Comparison of ENCODE assay signal across 13 cellular contexts in genomic region chr20:52001999-52002666, GRCh38.
DNase-seq lines count a peak whose midpoint lies in the region; ATAC-seq and TF ChIP-seq lines count a peak whose summit lies in the region.
"Had no signal": no experiment of that assay in that cellular context is flagged by ENCODE, and none has a peak within 500 bp of the region (broad histone marks: within the 10 kb centered on the region; RNA-seq: fewer than 3 reads in every experiment).

No MANE protein-coding gene starts in this region.

- no peak overlapping the region for H3K18ac ChIP-seq in H9 (ENCODE audit: insufficient read length, low read depth, low read length)

- H2BK120ac ChIP-seq in H9 (ENCODE audit: low read depth, low read length, poor library complexity, severe bottlenecking), result no peak overlapping the region

- no peak overlapping the region for H4K8ac ChIP-seq in H9 (replicated peaks; ENCODE audit: insufficient read length, low read depth, low read length)

- H4K91ac ChIP-seq in H9 (ENCODE audit: insufficient read length, low read depth, low read length), result no peak overlapping the region

- H3K27me3 ChIP-seq in A673 (replicated peaks; ENCODE audit: insufficient read depth, low read depth, low read length, poor library complexity) (no peaks in the 10 kb centered on the region), H9 (ENCODE audit: insufficient read depth, low read length) (no peaks in the 10 kb centered on the region)

- no peaks in the 10 kb centered on the region for H4K20me1 ChIP-seq in H9 (ENCODE audit: control insufficient read depth, insufficient read depth, insufficient read length)
- H4K20me1 ChIP-seq in OCI-LY7 (ENCODE audit: insufficient read depth, low read length), result no peaks in the 10 kb centered on the region

- no peak overlapping the region for H3K14ac ChIP-seq in H9 (ENCODE audit: insufficient read depth, low read length)

- no peak overlapping the region for H3K23ac ChIP-seq in H9 (ENCODE audit: insufficient read length, low read depth, low read length)

- POLR2A ChIA-PET in A673 (lab: Charles Lee; ENCODE audit: low non-redundant PET), result no interaction called here
- POLR2A ChIA-PET in OCI-LY7 (lab: Charles Lee), result interaction anchor here (0.6 kb wide), 1 partner anchor 1162 kb away, joined by 3 read pairs; no protein-coding TSS in a partner anchor

- BruUV-seq in A673 (replicated peaks; lab: Mats Ljungman, UMichigan) (no TSS peak), OCI-LY7 (replicated peaks; lab: Mats Ljungman, UMichigan) (no TSS peak)

- peak; percentile 40; the same call in 1 of the 2 replicates for TF ChIP-seq CTCF in A673 (conservative IDR thresholded peaks at IDR 0.05; ENCODE audit: low read depth, low read length)
- TF ChIP-seq CTCF in H9 (conservative IDR thresholded peaks at IDR 0.05), result peak; percentile 44; the same call in 2 of the 3 replicates
- TF ChIP-seq CTCF in OCI-LY7 (conservative IDR thresholded peaks at IDR 0.05; ENCODE audit: low read length), result peak; percentile 34; the same call in 1 of the 2 replicates
- peak; percentile 22 for TF ChIP-seq CTCF in foreskin fibroblast (IDR thresholded peaks at IDR 0.05; ENCODE audit: low read depth, low read length)

- H2BK15ac ChIP-seq in H9 (ENCODE audit: low read depth, low read length), result no peak overlapping the region

- H3K27me3 Mint-ChIP-seq in H9 (ENCODE audit: low read depth), result no peaks in the 10 kb centered on the region

- H3K56ac ChIP-seq in H9 (ENCODE audit: insufficient read length, low read depth, low read length), result no peak overlapping the region

- no peak overlapping the region for H2BK5ac ChIP-seq in H9 (ENCODE audit: insufficient read length, low read length)

- no peak overlapping the region for H3K4me3 ChIP-seq in A673 (ENCODE audit: low read depth, low read length, poor library complexity, severe bottlenecking)
- H3K4me3 ChIP-seq in OCI-LY7 (ENCODE audit: low read depth, low read length, poor library complexity, severe bottlenecking), result no peak overlapping the region
- H3K4me3 ChIP-seq in foreskin fibroblast (ENCODE audit: low read depth in 1 of 2, low read length in 2 of 2), result no peak overlapping the region
- H3K4me3 ChIP-seq: heart left ventricle, spleen had no signal

- H3K79me1 ChIP-seq in H9 (ENCODE audit: insufficient read depth, low read depth, low read length, poor library complexity, severe bottlenecking), result no peaks in the 10 kb centered on the region

- CTCF ChIA-PET in A673 (lab: Charles Lee), result no interaction called here
- CTCF ChIA-PET in OCI-LY7 (lab: Charles Lee; ENCODE audit: unreplicated experiment), result no interaction called here

- no peak overlapping the region for H3K4me3 Mint-ChIP-seq in H9

- no peak overlapping the region for H3K9ac ChIP-seq in H9 (ENCODE audit: extremely low read depth, insufficient read length, low read length)

- H3K36me3 Mint-ChIP-seq in H9 (ENCODE audit: insufficient read depth in 1 of 3, low read depth in 3 of 3), result peaks cover 0 to 6% (median 0%) of the 10 kb centered on the region in 3 experiments; a peak in 1 of 7 replicates

- H3K27ac Mint-ChIP-seq in H9, result peak overlapping the region in 2 of 3 experiments; percentile 3 to 94; a peak in 2 of 7 replicates

- H3K36me3 ChIP-seq in A673 (ENCODE audit: insufficient read depth, low read length, poor library complexity, severe bottlenecking), result no peaks in the 10 kb centered on the region
- no peaks in the 10 kb centered on the region for H3K36me3 ChIP-seq in OCI-LY7 (ENCODE audit: insufficient read depth, low read length)
- H3K36me3 ChIP-seq: heart left ventricle, spleen had no signal

- H3K4ac ChIP-seq in H9 (ENCODE audit: low read depth, low read length), result no peak overlapping the region

- no peak overlapping the region for H3T11ph ChIP-seq in H9 (ENCODE audit: low read length)

- no peaks in the 10 kb centered on the region for H3K9me3 ChIP-seq in A673 (ENCODE audit: low read depth, low read length, poor library complexity, severe bottlenecking)
- H3K9me3 ChIP-seq in H9 (ENCODE audit: control insufficient read depth, low read depth, low read length), result no peaks in the 10 kb centered on the region
- no peaks in the 10 kb centered on the region for H3K9me3 ChIP-seq in OCI-LY7 (ENCODE audit: low read length)
- H3K9me3 ChIP-seq: heart left ventricle, spleen had no signal

- H3K79me2 ChIP-seq in H9 (ENCODE audit: insufficient read depth, low read length) (no peaks in the 10 kb centered on the region), OCI-LY7 (ENCODE audit: insufficient read depth, low read depth, low read length) (no peaks in the 10 kb centered on the region)

- H3K27ac ChIP-seq in A673 (ENCODE audit: low read depth, low read length, poor library complexity, severe bottlenecking) (peak overlapping the region; percentile 60), H9 (ENCODE audit: insufficient read length, low read depth, low read length) (no peak overlapping the region), OCI-LY7 (ENCODE audit: low read depth, low read length, poor library complexity, severe bottlenecking) (no peak overlapping the region)
- H3K27ac ChIP-seq: heart left ventricle, spleen had no signal

- ATAC-seq in GM18909 (IDR thresholded peaks at IDR 0.05; ENCODE audit: poor library complexity, unreplicated experiment), result no peak
- ATAC-seq: heart left ventricle had no signal

- intact Hi-C loops in A673 (cut with micrococcal nuclease; ENCODE audit: unreplicated experiment) (no loop called here), OCI-LY7 (cut with micrococcal nuclease; ENCODE audit: unreplicated experiment) (no loop called here)

- H3K4me2 ChIP-seq in H9 (ENCODE audit: insufficient read depth, insufficient read length, low read length), result no peak overlapping the region
- H3K4me2 ChIP-seq in OCI-LY7 (ENCODE audit: low read length), result peak overlapping the region; percentile 33; the same call in 1 of the 2 replicates

- H3K9me3 Mint-ChIP-seq in H9, result no peaks in the 10 kb centered on the region

- no peaks in the 10 kb centered on the region for H3K9me2 ChIP-seq in OCI-LY7 (ENCODE audit: insufficient read depth, low read length)

- H3K23me2 ChIP-seq in H9 (ENCODE audit: insufficient read length, low read depth, low read length, poor library complexity, severe bottlenecking), result no peaks in the 10 kb centered on the region

- no peak overlapping the region for H2BK20ac ChIP-seq in H9 (ENCODE audit: low read depth, low read length, poor library complexity, severe bottlenecking)

- no peak overlapping the region for H2AK5ac ChIP-seq in H9 (ENCODE audit: insufficient read length, low read length)

- DNase-seq in A673 (ENCODE audit: low spot score), result peak; percentile 56
- DNase-seq in H9, result no peak
- peak; percentile 25 for DNase-seq in OCI-LY7 (ENCODE audit: low spot score)
- DNase-seq in foreskin fibroblast, result no peak
- no peak for DNase-seq in amniotic stem cell (lab: John Stamatoyannopoulos, UW)
- DNase-seq in NCI-H1105 treated with DMSO at 0.1 percent for 48 hours (lab: John Stamatoyannopoulos, UW), result no peak
- DNase-seq in NCI-H1105 (lab: John Stamatoyannopoulos, UW), result no peak
- DNase-seq: activated CD8-positive, alpha-beta memory T cell treated with anti-CD3 and anti-CD28 coated beads, Interleukin-2, amount 50 U/mL, for 48 hours; cerebellar nuclear complex; heart left ventricle; NCI-H524 treated with DMSO at 0.1 percent for 48 hours; spleen had no signal

- peaks cover 39% of the 10 kb centered on the region for H3K4me1 ChIP-seq in A673 (ENCODE audit: insufficient read depth, low read length, poor library complexity, severe bottlenecking)
- H3K4me1 ChIP-seq in H9 (ENCODE audit: insufficient read depth, low read length), result peaks cover 8% of the 10 kb centered on the region; the same call in 1 of the 2 replicates
- H3K4me1 ChIP-seq in OCI-LY7 (ENCODE audit: insufficient read depth, low read length, poor library complexity, severe bottlenecking), result peaks cover 27% of the 10 kb centered on the region
- H3K4me1 ChIP-seq: heart left ventricle, spleen had no signal

- no peak overlapping the region for H4K5ac ChIP-seq in H9 (ENCODE audit: insufficient read length, low read depth, low read length)

- H2BK12ac ChIP-seq in H9 (ENCODE audit: insufficient read length, low read depth, low read length), result no peak overlapping the region

- WGBS in H9 (ENCODE audit: extremely low coverage, insufficient read length, low lambda C conversion rate), result no CpG with 5 or more reads among the region's 8 CpGs

- H2AFZ ChIP-seq in H9 (ENCODE audit: low read length) (peak overlapping the region; percentile 29), OCI-LY7 (ENCODE audit: low read length) (peak overlapping the region; percentile 57; the same call in 1 of the 2 replicates)

- peaks cover 36 to 45% of the 10 kb centered on the region in 2 experiments for H3K4me1 Mint-ChIP-seq in H9

Comparison
In these comparisons a context has a peak if more than half of its experiments do, and no peak if none do; other contexts are left out.
1. DNase-seq: peak in A673 (single experiment) and OCI-LY7 (single experiment); none in H9 (single experiment), foreskin fibroblast (0 of 2), amniotic stem cell (single experiment), NCI-H1105 treated with DMSO at 0.1 percent for 48 hours (single experiment) and NCI-H1105 (single experiment).
2. Peak in every context shown above with its lines, with median percentiles within 50 percentile points of each other: CTCF ChIP-seq.